8 cellular contexts compared by ENCODE assay signal in genomic region chr19:1041272-1041834, GRCh38. TPM values are rescaled to one million over a fixed set of nuclear protein-coding genes. Genes with fewer than 3 reads are reported as not detected.
A peak's percentile ranks its signal among the peaks of the same experiment; 100 is the strongest.
DNase-seq lines count a peak whose midpoint lies in the region; ATAC-seq and TF ChIP-seq lines count a peak whose summit lies in the region.

No MANE protein-coding gene starts in this region.

- BruUV-seq in Panc1 (replicated peaks; lab: Mats Ljungman, UMichigan), result no TSS peak

- POLR2A ChIA-PET in Panc1 (lab: Charles Lee), result interaction anchor here (0.5 kb wide), 1 partner anchor 13 kb away, joined by 5 read pairs; no protein-coding TSS in a partner anchor

- peak overlapping the region; percentile 92 for H3K27ac ChIP-seq in Panc1 (ENCODE audit: low read length)
- H3K27ac ChIP-seq in parathyroid adenoma, result no peak overlapping the region

- H2AFZ ChIP-seq in parathyroid adenoma, result peak overlapping the region; percentile 47

- intact Hi-C loops in Panc1 (cut with micrococcal nuclease; ENCODE audit: unreplicated experiment), result no loop called here

- peak overlapping the region; percentile 77 for H3K4me2 ChIP-seq in parathyroid adenoma (ENCODE audit: low read length)

- H3K4me3 ChIP-seq in Panc1 (ENCODE audit: low read depth in 2 of 2, low read length in 2 of 2), result peak overlapping the region; percentile 63 to 82
- peak overlapping the region; percentile 75 for H3K4me3 ChIP-seq in epithelial cell of esophagus (ENCODE audit: low read length)
- peak overlapping the region; percentile 63 for H3K4me3 ChIP-seq in parathyroid adenoma (ENCODE audit: low read depth, low read length)

- in situ Hi-C loops in Panc1 (cut with HindIII; ENCODE audit: low pct_unique_long_range_greater_than_20kb, low sequenced_read_pairs), result no loop called here

- H3K4me1 ChIP-seq in ES-I3 (ENCODE audit: insufficient read depth, low read length), result no peaks in the 10 kb centered on the region
- H3K4me1 ChIP-seq in Panc1 (ENCODE audit: control insufficient read depth, insufficient read depth, low read length), result peaks cover 19% of the 10 kb centered on the region
- H3K4me1 ChIP-seq in parathyroid adenoma, result peaks cover 5% of the 10 kb centered on the region

- ATAC-seq in Panc1 (peak; percentile 0; the same call in 1 of the 2 replicates), GM18873 (IDR thresholded peaks at IDR 0.05; ENCODE audit: low FRiP score, unreplicated experiment) (no peak)

- H3K36me3 ChIP-seq in ES-I3 (ENCODE audit: insufficient read depth, low read length) (peaks cover under 1% of the 10 kb centered on the region; the same call in 1 of the 2 replicates), Panc1 (ENCODE audit: control insufficient read depth, insufficient read depth, low read length) (peaks cover 6% of the 10 kb centered on the region; the same call in 1 of the 2 replicates), parathyroid adenoma (ENCODE audit: control insufficient read depth, insufficient read depth, low read length) (no peaks in the 10 kb centered on the region)

- no peaks in the 10 kb centered on the region for H3K79me2 ChIP-seq in parathyroid adenoma

- H3K9ac ChIP-seq in ES-I3 (ENCODE audit: low read depth, low read length) (peak overlapping the region; percentile 65; the same call in 1 of the 2 replicates), parathyroid adenoma (no peak overlapping the region)

- TF ChIP-seq CTCF in Panc1 (IDR thresholded peaks at IDR 0.05) (no peak), epithelial cell of esophagus (IDR thresholded peaks at IDR 0.05; ENCODE audit: insufficient read depth, low read depth, low read length, missing control alignments) (no peak), parathyroid adenoma (IDR thresholded peaks at IDR 0.05) (no peak)

- H3K9me3 ChIP-seq in ES-I3 (ENCODE audit: control insufficient read depth, insufficient read depth, low read length), result no peaks in the 10 kb centered on the region
- H3K9me3 ChIP-seq in Panc1 (ENCODE audit: control insufficient read depth, insufficient read depth, low read depth, low read length), result no peaks in the 10 kb centered on the region
- no peaks in the 10 kb centered on the region for H3K9me3 ChIP-seq in parathyroid adenoma (ENCODE audit: control insufficient read depth, low read length)

- no peak for DNase-seq in Panc1 (ENCODE audit: low read depth, low spot score)
- no peak for DNase-seq in epithelial cell of esophagus (ENCODE audit: low read depth)
- no peak for DNase-seq in NCI-H1105 (lab: John Stamatoyannopoulos, UW)
- DNase-seq in DMS114 treated with DMSO at 0.1 percent for 48 hours (lab: John Stamatoyannopoulos, UW; ENCODE audit: unreplicated experiment), result no peak
- no peak for DNase-seq in foreskin melanocyte

- H3K27me3 ChIP-seq in Panc1 (ENCODE audit: control insufficient read depth, insufficient read depth, low read length), result no peaks in the 10 kb centered on the region
- H3K27me3 ChIP-seq in parathyroid adenoma (ENCODE audit: control insufficient read depth, insufficient read depth, low read length), result no peaks in the 10 kb centered on the region

- CTCF ChIA-PET in Panc1 (lab: Charles Lee), result interaction anchor here (0.6 kb wide), 1 partner anchor 239 kb away, joined by 3 read pairs; no protein-coding TSS in a partner anchor

RNA-seq across cellular contexts. Expression of gene ABCA7, which starts 1.4 kb away (rescaled TPM):
- 47.5 TPM for total RNA-seq in Panc1 (2021; ENCODE audit: unreplicated experiment)
- polyA plus RNA-seq in Panc1 (2012; ENCODE audit: insufficient read length), result 52.0 TPM

RNA-seq across cellular contexts. Expression of gene CNN2, which starts 14.9 kb away (rescaled TPM):
- 203 TPM for total RNA-seq in Panc1 (2021; ENCODE audit: unreplicated experiment)
- polyA plus RNA-seq in Panc1 (2012; ENCODE audit: insufficient read length), result 201 TPM

RNA-seq across cellular contexts. Expression of gene RNU6-2, which starts 20.0 kb away (rescaled TPM):
- not detected for total RNA-seq in Panc1 (2021; ENCODE audit: unreplicated experiment)
- polyA plus RNA-seq in Panc1 (2012; ENCODE audit: insufficient read length), result not detected

RNA-seq across cellular contexts. Expression of gene TMEM259, which starts 20.4 kb away (rescaled TPM):
- total RNA-seq in Panc1 (2021; ENCODE audit: unreplicated experiment), result 193 TPM
- 263 TPM for polyA plus RNA-seq in Panc1 (2012; ENCODE audit: insufficient read length)

RNA-seq across cellular contexts. Expression of gene ARHGAP45, which starts 25.6 kb away (rescaled TPM):
- total RNA-seq in Panc1 (2021; ENCODE audit: unreplicated experiment), result 27.8 TPM
- 34.5 TPM for polyA plus RNA-seq in Panc1 (2012; ENCODE audit: insufficient read length)
